ENCODE assay signal across 17 cellular contexts in the genomic region with DNA sequence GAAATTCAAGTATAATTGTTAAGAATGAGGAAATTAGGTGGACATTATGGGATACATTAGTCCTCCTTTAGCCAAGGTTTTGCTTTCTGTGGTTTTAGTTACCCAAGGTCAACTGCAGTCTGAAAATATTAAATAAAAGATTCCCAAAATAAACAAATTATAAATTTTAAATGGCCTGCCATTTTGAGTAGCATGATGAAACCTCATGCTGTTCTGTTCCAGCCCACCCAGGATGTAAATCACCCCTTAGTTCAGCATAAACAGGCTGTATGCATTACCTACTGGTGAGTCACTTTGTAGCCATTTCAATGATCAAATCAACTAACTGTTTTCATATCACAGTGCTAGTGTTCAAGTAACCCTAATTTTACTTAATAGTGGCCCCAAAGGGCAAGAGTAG.
DNase-seq lines count a peak whose midpoint lies in the region; ATAC-seq and TF ChIP-seq lines count a peak whose summit lies in the region.
"Had no signal": no experiment of that assay in that cellular context is flagged by ENCODE, and none has a peak within 500 bp of the region (broad histone marks: within the 10 kb centered on the region; RNA-seq: fewer than 3 reads in every experiment).

No MANE protein-coding gene starts in this region.

- DNase-seq in cardiac muscle cell (ENCODE audit: low read depth in 1 of 2, low spot score in 1 of 2) (peak in 1 of 2 donors; percentile 79), heart left ventricle (no peak), adipocyte (ENCODE audit: low read depth) (peak; percentile 15), fibroblast of villous mesenchyme (ENCODE audit: low read depth) (peak; percentile 79), testis (no peak), KBM-7 (no peak)
- no peak for DNase-seq in stimulated activated CD4-positive, alpha-beta T cell treated with anti-CD3 and anti-CD28 coated beads, Interleukin-15, amount 100 ng/mL, for 24 hours
- DNase-seq: 8988T; activated CD4-positive, alpha-beta T cell treated with anti-CD3 and anti-CD28 coated beads for 36 hours; CD8-positive, alpha-beta T cell; NCI-H774; T-helper 17 cell; uterus had no signal

- H3K9me3 ChIP-seq in cardiac muscle cell (ENCODE audit: low read depth) (no peaks in the 10 kb centered on the region), heart left ventricle (peaks cover 0 to 8% (median 0%) of the 10 kb centered on the region in 12 donors), adipocyte (ENCODE audit: control insufficient read depth, low read length) (no peaks in the 10 kb centered on the region), testis (no peaks in the 10 kb centered on the region)
- H3K9me3 ChIP-seq: colonic mucosa, uterus had no signal

- in situ Hi-C loops in KBM-7 (cut with MboI; ENCODE audit: low pct_unique_long_range_greater_than_20kb, low sequenced_read_pairs): no loop called here

- TF ChIP-seq CTCF in cardiac muscle cell (IDR thresholded peaks at IDR 0.05; ENCODE audit: low read depth, low read length): no peak
- no peak for TF ChIP-seq CTCF in heart left ventricle (IDR thresholded peaks at IDR 0.05)
- TF ChIP-seq CTCF in fibroblast of villous mesenchyme (IDR thresholded peaks at IDR 0.05; ENCODE audit: insufficient read depth, low read depth, low read length): no peak
- no peak for TF ChIP-seq CTCF in testis (IDR thresholded peaks at IDR 0.05)

- H3K27ac ChIP-seq in cardiac muscle cell (peak overlapping the region; percentile 72), heart left ventricle (no peak overlapping the region), testis (peak overlapping the region; percentile 19 to 42)
- H3K27ac ChIP-seq: colonic mucosa, skin epidermis, uterus had no signal

- TF ChIP-seq POLR2A in heart left ventricle (IDR thresholded peaks at IDR 0.05) (no peak), testis (IDR thresholded peaks at IDR 0.05) (no peak)

- H3K4me1 ChIP-seq in cardiac muscle cell (ENCODE audit: low read depth) (peaks cover 19% of the 10 kb centered on the region), heart left ventricle (no peaks in the 10 kb centered on the region), adipocyte (ENCODE audit: control insufficient read depth, insufficient read depth, low read length) (peaks cover 18% of the 10 kb centered on the region), testis (peaks cover 3% of the 10 kb centered on the region)
- H3K4me1 ChIP-seq: colonic mucosa, uterus had no signal

- ATAC-seq in heart left ventricle: no peak
- ATAC-seq in HG03571 (IDR thresholded peaks at IDR 0.05; ENCODE audit: unreplicated experiment): no peak
- ATAC-seq: activated CD4-positive, alpha-beta T cell treated with anti-CD3 and anti-CD28 coated beads for 36 hours; CD8-positive, alpha-beta T cell; T-helper 17 cell had no signal

- H3K4me3 ChIP-seq in cardiac muscle cell (no peak overlapping the region), heart left ventricle (no peak overlapping the region), adipocyte (ENCODE audit: low read length) (no peak overlapping the region), fibroblast of villous mesenchyme (ENCODE audit: low read depth, low read length) (no peak overlapping the region), testis (no peak overlapping the region)
- H3K4me3 ChIP-seq: colonic mucosa, lung, skin epidermis, uterus had no signal

- intact Hi-C loops in heart left ventricle (cut with DNase I) (no loop called here), testis (cut with DNase I; ENCODE audit: low total_unique reads) (no loop called here)

- H3K36me3 ChIP-seq in cardiac muscle cell (no peaks in the 10 kb centered on the region), heart left ventricle (no peaks in the 10 kb centered on the region), adipocyte (ENCODE audit: control insufficient read depth, insufficient read depth, low read length, severe bottlenecking) (no peaks in the 10 kb centered on the region), testis (ENCODE audit: low read depth, missing control alignments) (no peaks in the 10 kb centered on the region)
- H3K36me3 ChIP-seq: colonic mucosa, uterus had no signal

- H3K9ac ChIP-seq in adipocyte (ENCODE audit: low read length): no peak overlapping the region

- H3K27me3 ChIP-seq in cardiac muscle cell (no peaks in the 10 kb centered on the region), heart left ventricle (no peaks in the 10 kb centered on the region), adipocyte (replicated peaks; ENCODE audit: control insufficient read depth, insufficient read depth, low read length) (no peaks in the 10 kb centered on the region), testis (no peaks in the 10 kb centered on the region)
- H3K27me3 ChIP-seq: colonic mucosa, uterus had no signal

Comparison
In these comparisons a context has a peak if more than half of its experiments do, and no peak if none do; other contexts are left out.
1. H3K27ac ChIP-seq: peak in cardiac muscle cell (single experiment) and testis (2 of 2); none in heart left ventricle (0 of 12).
2. DNase-seq: peak in adipocyte (single experiment) and fibroblast of villous mesenchyme (single experiment); none in heart left ventricle (0 of 5), testis (single experiment), KBM-7 (single experiment) and stimulated activated CD4-positive, alpha-beta T cell treated with anti-CD3 and anti-CD28 coated beads, Interleukin-15, amount 100 ng/mL, for 24 hours (single experiment).